In genomic region chr1:227318852-227319607, GRCh38 we compare ENCODE assay signal across 8 cellular contexts. TPM values are rescaled to one million over a fixed set of nuclear protein-coding genes. Genes with fewer than 3 reads are reported as not detected.
DNase-seq lines count a peak whose midpoint lies in the region; TF ChIP-seq lines count a peak whose summit lies in the region.

No MANE protein-coding gene starts in this region.

- POLR2A ChIA-PET in HEK293 (lab: Yijun Ruan, JAX): interaction anchor here (0.7 to 1.9 kb wide), 11 partner anchors 9 to 118 kb away, joined by 3 to 10 read pairs (median 4); no protein-coding TSS in a partner anchor

- H3K4me3 ChIP-seq in HEK293 (ENCODE audit: low read depth, low read length): peak overlapping the region; percentile 65

- H3K27ac Mint-ChIP-seq in endothelial cell (ENCODE audit: unreplicated experiment): peak overlapping the region; percentile 92

- no peaks in the 10 kb centered on the region for H3K9me3 Mint-ChIP-seq in endothelial cell (ENCODE audit: unreplicated experiment)

- peak; percentile 65 for TF ChIP-seq CTCF in HEK293 (tag by site-specific recombination; IDR thresholded peaks at IDR 0.05)
- no peak for TF ChIP-seq CTCF in endothelial cell (IDR thresholded peaks at IDR 0.05; ENCODE audit: unreplicated experiment)

- CTCF ChIA-PET in HEK293 (lab: Yijun Ruan, JAX): interaction anchor here (0.6 to 1.5 kb wide), 3 partner anchors 39 to 894 kb away, joined by 3 to 7 read pairs (median 3); no protein-coding TSS in a partner anchor

- H3K9me3 ChIP-seq in HEK293 (ENCODE audit: control insufficient read depth, insufficient read depth, low read depth, low read length): no peaks in the 10 kb centered on the region

- H3K4me3 Mint-ChIP-seq in endothelial cell (ENCODE audit: unreplicated experiment): peak overlapping the region; percentile 92

- no peaks in the 10 kb centered on the region for H3K36me3 ChIP-seq in HEK293 (ENCODE audit: control insufficient read depth in 2 of 2, insufficient read depth in 1 of 2, low read length in 2 of 2)

- peaks cover 9% of the 10 kb centered on the region for H3K4me1 Mint-ChIP-seq in endothelial cell (ENCODE audit: unreplicated experiment)

- DNase-seq in AG08395 (ENCODE audit: low spot score) (peak; percentile 77), SK-N-DZ (ENCODE audit: low spot score) (peak; percentile 63), endothelial cell (ENCODE audit: low spot score) (peak; percentile 40), lung microvascular endothelial cell (ENCODE audit: low read depth in 2 of 2) (peak; percentile 51 to 78), superior temporal gyrus (ENCODE audit: extremely low spot score) (peak; percentile 83), activated gamma-delta T cell (lab: John Stamatoyannopoulos, UW) (no peak), KG1 (lab: John Stamatoyannopoulos, UW) (no peak)

- no peaks in the 10 kb centered on the region for H3K4me1 ChIP-seq in HEK293 (ENCODE audit: control insufficient read depth, insufficient read depth, low read length)

- H3K36me3 Mint-ChIP-seq in endothelial cell (ENCODE audit: low read depth, unreplicated experiment): peaks cover 4% of the 10 kb centered on the region

- peaks cover 3% of the 10 kb centered on the region for H3K27me3 Mint-ChIP-seq in endothelial cell (ENCODE audit: unreplicated experiment)

- H3K27ac ChIP-seq in HEK293 (ENCODE audit: extremely low read depth, low read depth, low read length): peak overlapping the region; percentile 98

TF ChIP-seq in HEK293, 187 proteins besides CTCF, POLR2A, EP300 and RAD21 (continues in another document):
- no peak for TF ChIP-seq ZNF266 (tag by site-specific recombination; IDR thresholded peaks at IDR 0.05; ENCODE audit: low read depth)
- TF ChIP-seq ZNF341 (tag by site-specific recombination; IDR thresholded peaks at IDR 0.05; ENCODE audit: low read depth): peak; percentile 33; the same call in 1 of the 2 replicates
- TF ChIP-seq ZNF76 (tag by site-specific recombination; IDR thresholded peaks at IDR 0.05; ENCODE audit: borderline replicate concordance, low read depth): peak; percentile 57
- no peak for TF ChIP-seq ZNF140 (tag by site-specific recombination; IDR thresholded peaks at IDR 0.05)
- TF ChIP-seq ZNF175 (tag by site-specific recombination; IDR thresholded peaks at IDR 0.05): no peak
- TF ChIP-seq GLIS1 (tag by site-specific recombination; IDR thresholded peaks at IDR 0.05): peak; percentile 36; the same call in 1 of the 2 replicates
- no peak; the same call in 1 of the 2 replicates for TF ChIP-seq ZNF423 (tag by site-specific recombination; IDR thresholded peaks at IDR 0.05)
- TF ChIP-seq ZNF501 (tag by site-specific recombination; IDR thresholded peaks at IDR 0.05): peak; percentile 89; the same call in 1 of the 2 replicates
- no peak for TF ChIP-seq ZNF624 (tag by site-specific recombination; IDR thresholded peaks at IDR 0.05)
- no peak for TF ChIP-seq ZFP3 (tag by site-specific recombination; IDR thresholded peaks at IDR 0.05; ENCODE audit: low read depth)
- TF ChIP-seq ZNF362 (tag by site-specific recombination; IDR thresholded peaks at IDR 0.05): no peak
- TF ChIP-seq GLI4 (tag by site-specific recombination; IDR thresholded peaks at IDR 0.05): 0 out of 2 replicates have a peak, but pooled peaks have one; percentile 50
- no peak for TF ChIP-seq ZNF48 (tag by site-specific recombination; IDR thresholded peaks at IDR 0.05)
- no peak for TF ChIP-seq ZNF416 (tag by site-specific recombination; IDR thresholded peaks at IDR 0.05)
- no peak for TF ChIP-seq ZNF707 (tag by site-specific recombination; IDR thresholded peaks at IDR 0.05)
- no peak for TF ChIP-seq ZNF791 (tag by site-specific recombination; IDR thresholded peaks at IDR 0.05)
- peak; percentile 42 for TF ChIP-seq YY1 (tag by site-specific recombination; IDR thresholded peaks at IDR 0.05)
- TF ChIP-seq ZNF335 (tag by site-specific recombination; conservative IDR thresholded peaks at IDR 0.05): peak; percentile 100
- no peak for TF ChIP-seq HOXD13 (CRISPR knock-in tag; IDR thresholded peaks at IDR 0.05; ENCODE audit: borderline replicate concordance)
- 0 out of 2 replicates have a peak, but pooled peaks have one; percentile 8 for TF ChIP-seq ZNF843 (tag by site-specific recombination; IDR thresholded peaks at IDR 0.05)
- TF ChIP-seq ZNF239 (tag by site-specific recombination; IDR thresholded peaks at IDR 0.05): no peak
- 0 out of 2 replicates have a peak, but pooled peaks have one; percentile 64 for TF ChIP-seq ZNF324 (tag by site-specific recombination; IDR thresholded peaks at IDR 0.05)
- peak; percentile 29; the same call in 1 of the 2 replicates for TF ChIP-seq ZNF664 (tag by site-specific recombination; IDR thresholded peaks at IDR 0.05)
- no peak for TF ChIP-seq BCL6B (tag by site-specific recombination; IDR thresholded peaks at IDR 0.05)
- TF ChIP-seq ZBTB11 (tag by site-specific recombination; conservative IDR thresholded peaks at IDR 0.05; ENCODE audit: low read depth): peak; percentile 40; the same call in 1 of the 2 replicates
- no peak for TF ChIP-seq ZBTB6 (tag by site-specific recombination; IDR thresholded peaks at IDR 0.05)
- TF ChIP-seq ZSCAN16 (tag by site-specific recombination; IDR thresholded peaks at IDR 0.05): no peak
- peak; percentile 41; the same call in 1 of the 2 replicates for TF ChIP-seq ZSCAN23 (tag by site-specific recombination; IDR thresholded peaks at IDR 0.05)
- TF ChIP-seq HOXC10 (CRISPR knock-in tag; IDR thresholded peaks at IDR 0.05): 0 out of 2 replicates have a peak, but pooled peaks have one; percentile 64
- no peak for TF ChIP-seq SP2 (tag by site-specific recombination; IDR thresholded peaks at IDR 0.05)
- peak; percentile 90 for TF ChIP-seq ZBTB48 (tag by site-specific recombination; IDR thresholded peaks at IDR 0.05)
- TF ChIP-seq SALL2 (tag by site-specific recombination; IDR thresholded peaks at IDR 0.05; ENCODE audit: borderline replicate concordance): no peak
- TF ChIP-seq ZNF747 (tag by site-specific recombination; IDR thresholded peaks at IDR 0.05): no peak
- peak; percentile 93 for TF ChIP-seq ZEB2 (tag by site-specific recombination; IDR thresholded peaks at IDR 0.05)

RNA-seq across cellular contexts. Expression of gene CDC42BPA, which starts 0.7 kb away (rescaled TPM):
- polyA plus RNA-seq in SK-N-DZ (2014; cell fraction: cytosol; rRNA removed): 9.0 and 10.0 TPM in 2 replicates
- polyA plus RNA-seq in SK-N-DZ (2014; cell fraction: nucleus; rRNA removed): 5.7 and 6.5 TPM in 2 replicates
- total RNA-seq in endothelial cell (ENCODE audit: unreplicated experiment) (41.4 TPM), lung microvascular endothelial cell (51.6 and 79.2 TPM in 2 replicates)

Comparison
In these comparisons a context has a peak if more than half of its experiments do, and no peak if none do; other contexts are left out.
1. DNase-seq: peak in AG08395 (single experiment), SK-N-DZ (single experiment), endothelial cell (single experiment), lung microvascular endothelial cell (2 of 2) and superior temporal gyrus (single experiment); none in activated gamma-delta T cell (single experiment) and KG1 (single experiment).